In the genomic region with DNA sequence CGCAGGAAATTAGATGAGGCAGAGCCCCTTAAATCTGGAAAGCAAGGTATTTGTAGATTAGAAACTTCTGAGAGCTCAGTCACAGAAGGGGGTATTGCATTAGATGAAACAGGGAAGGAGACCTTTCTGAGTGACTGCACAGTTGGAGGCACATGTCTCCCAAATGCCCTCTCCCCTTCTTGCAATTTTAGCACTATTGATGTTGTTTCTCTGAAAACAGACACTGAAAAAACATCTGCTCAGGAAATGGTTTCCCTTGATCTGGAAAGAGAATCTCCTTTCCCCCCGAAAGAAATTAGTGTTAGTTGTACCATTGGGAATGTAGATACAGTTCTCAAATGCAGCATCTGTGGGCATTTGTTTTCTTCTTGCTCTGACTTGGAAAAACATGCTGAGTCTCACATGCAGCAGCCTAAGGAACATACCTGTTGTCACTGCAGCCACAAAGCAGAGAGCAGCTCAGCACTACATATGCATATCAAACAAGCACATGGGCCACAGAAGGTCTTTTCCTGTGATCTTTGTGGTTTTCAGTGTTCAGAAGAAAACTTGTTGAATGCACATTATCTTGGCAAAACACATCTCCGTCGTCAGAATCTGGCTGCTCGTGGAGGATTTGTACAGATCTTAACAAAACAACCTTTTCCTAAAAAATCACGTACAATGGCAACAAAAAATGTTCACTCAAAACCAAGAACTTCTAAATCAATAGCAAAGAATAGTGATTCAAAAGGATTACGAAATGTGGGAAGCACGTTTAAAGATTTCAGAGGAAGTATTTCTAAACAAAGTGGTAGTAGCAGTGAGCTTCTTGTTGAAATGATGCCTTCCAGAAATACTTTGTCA, we compare ENCODE assay signal across 9 cellular contexts. TPM values are rescaled to one million over a fixed set of nuclear protein-coding genes. Genes with fewer than 3 reads are reported as not detected.
DNase-seq lines count a peak whose midpoint lies in the region; TF ChIP-seq lines count a peak whose summit lies in the region.
"Had no signal": no experiment of that assay in that cellular context is flagged by ENCODE, and none has a peak within 500 bp of the region (broad histone marks: within the 10 kb centered on the region; RNA-seq: fewer than 3 reads in every experiment).

No MANE protein-coding gene starts in this region.

- POLR2A ChIA-PET in BJ (lab: Charles Lee) = no interaction called here
- POLR2A ChIA-PET in activated CD4-positive, alpha-beta memory T cell treated with anti-CD3 and anti-CD28 coated beads, Interleukin-2, amount 10 ng/mL, durations not matched to agents 7 days and 5 days (lab: Charles Lee) = interaction anchor here (1.2 to 2.6 kb wide), 3 partner anchors 18 to 440 kb away, joined by 3 to 20 read pairs (median 4); a partner anchor contains a TSS

- TF ChIP-seq CTCF in BJ (IDR thresholded peaks at IDR 0.05; ENCODE audit: insufficient read depth, low read depth, low read length) (no peak), fibroblast of the aortic adventitia (IDR thresholded peaks at IDR 0.05; ENCODE audit: insufficient read depth, low read length) (no peak), mesothelial cell of epicardium (IDR thresholded peaks at IDR 0.05; ENCODE audit: unreplicated experiment) (no peak)

- CTCF ChIA-PET in BJ (lab: Yijun Ruan, JAX) = interaction anchor here (0.6 kb wide), 1 partner anchor 856 kb away, joined by 3 read pairs; no protein-coding TSS in a partner anchor
- CTCF ChIA-PET in activated CD4-positive, alpha-beta memory T cell treated with anti-CD3 and anti-CD28 coated beads, Interleukin-2, amount 10 ng/mL, durations not matched to agents 7 days and 5 days (lab: Charles Lee) = interaction anchor here (0.6 to 1.8 kb wide), 4 partner anchors 8 to 81 kb away, joined by 3 to 7 read pairs (median 4); a partner anchor contains a TSS

- H3K4me1 Mint-ChIP-seq in activated CD4-positive, alpha-beta memory T cell treated with anti-CD3 and anti-CD28 coated beads, Interleukin-2, amount 10 ng/mL, durations not matched to agents 7 days and 5 days = peaks cover 35% of the 10 kb centered on the region
- peaks cover 33% of the 10 kb centered on the region for H3K4me1 Mint-ChIP-seq in mesothelial cell of epicardium

- DNase-seq in BJ (ENCODE audit: low read depth) (peak; percentile 75), HCEC 1CT (peak; percentile 69), fibroblast of the aortic adventitia (ENCODE audit: low read depth) (peak; percentile 52), NCI-H1436 treated with DMSO at 0.1 percent for 48 hours (lab: John Stamatoyannopoulos, UW) (no peak), NCI-H2081 (lab: John Stamatoyannopoulos, UW) (no peak), NCI-H446 (lab: John Stamatoyannopoulos, UW) (no peak), mesothelial cell of epicardium (ENCODE audit: low spot score in 2 of 2, unreplicated experiment in 2 of 2) (no peak)
- DNase-seq in activated CD4-positive, alpha-beta memory T cell treated with anti-CD3 and anti-CD28 coated beads, Interleukin-2, amount 10 ng/mL, durations not matched to agents 7 days and 5 days = no peak
- DNase-seq: activated CD4-positive, alpha-beta T cell treated with anti-CD3 and anti-CD28 coated beads, Interleukin-2, amount 50 U/mL, for 1 hour had no signal

- H3K4me3 Mint-ChIP-seq in activated CD4-positive, alpha-beta memory T cell treated with anti-CD3 and anti-CD28 coated beads, Interleukin-2, amount 10 ng/mL, durations not matched to agents 7 days and 5 days = peak overlapping the region; percentile 54
- H3K4me3 Mint-ChIP-seq in mesothelial cell of epicardium = no peak overlapping the region

- no peaks in the 10 kb centered on the region for H3K9me3 Mint-ChIP-seq in activated CD4-positive, alpha-beta memory T cell treated with anti-CD3 and anti-CD28 coated beads, Interleukin-2, amount 10 ng/mL, durations not matched to agents 7 days and 5 days
- no peaks in the 10 kb centered on the region for H3K9me3 Mint-ChIP-seq in mesothelial cell of epicardium

- no peaks in the 10 kb centered on the region for H3K27me3 ChIP-seq in BJ (ENCODE audit: control insufficient read depth, insufficient read depth, low read length)

- H3K27ac Mint-ChIP-seq in activated CD4-positive, alpha-beta memory T cell treated with anti-CD3 and anti-CD28 coated beads, Interleukin-2, amount 10 ng/mL, durations not matched to agents 7 days and 5 days = peak overlapping the region; percentile 91
- no peak overlapping the region for H3K27ac Mint-ChIP-seq in mesothelial cell of epicardium

- H3K4me3 ChIP-seq in BJ (ENCODE audit: low read depth, low read length) (no peak overlapping the region), fibroblast of the aortic adventitia (ENCODE audit: low read depth, low read length) (no peak overlapping the region)

- H3K36me3 Mint-ChIP-seq in activated CD4-positive, alpha-beta memory T cell treated with anti-CD3 and anti-CD28 coated beads, Interleukin-2, amount 10 ng/mL, durations not matched to agents 7 days and 5 days (ENCODE audit: low read depth) = peaks cover 35% of the 10 kb centered on the region
- H3K36me3 Mint-ChIP-seq in mesothelial cell of epicardium = peaks cover 24% of the 10 kb centered on the region

- no peaks in the 10 kb centered on the region for H3K27me3 Mint-ChIP-seq in activated CD4-positive, alpha-beta memory T cell treated with anti-CD3 and anti-CD28 coated beads, Interleukin-2, amount 10 ng/mL, durations not matched to agents 7 days and 5 days
- no peaks in the 10 kb centered on the region for H3K27me3 Mint-ChIP-seq in mesothelial cell of epicardium (ENCODE audit: low read depth)

- H3K36me3 ChIP-seq in BJ (ENCODE audit: control insufficient read depth, insufficient read depth, low read length) = no peaks in the 10 kb centered on the region

RNA-seq across cellular contexts. Expression of a gene that starts 33.8 kb away (rescaled TPM):
- 2.8 and 3.6 TPM in 2 replicates for polyA plus RNA-seq in BJ (2011; rRNA removed)
- 21.4 and 24.9 TPM in 2 replicates for polyA minus RNA-seq in BJ (2011; rRNA and poly(A)+ RNA removed)
- 10 to 100 TPM; 11.7 to 13.4 TPM for total RNA-seq in activated CD4-positive, alpha-beta memory T cell treated with anti-CD3 and anti-CD28 coated beads, Interleukin-2, amount 10 ng/mL, durations not matched to agents 7 days and 5 days
- total RNA-seq in fibroblast of the aortic adventitia (ENCODE audit: low replicate concordance) = 21.7 and 23.8 TPM in 2 replicates
- 22.1 to 24.9 TPM (median 23.1 TPM) in 3 replicates for total RNA-seq in mesothelial cell of epicardium

Comparison
In these comparisons a context has a peak if more than half of its experiments do, and no peak if none do; other contexts are left out.
1. DNase-seq: peak in BJ (single experiment), HCEC 1CT (single experiment) and fibroblast of the aortic adventitia (single experiment); none in activated CD4-positive, alpha-beta memory T cell treated with anti-CD3 and anti-CD28 coated beads, Interleukin-2, amount 10 ng/mL, durations not matched to agents 7 days and 5 days (single experiment), NCI-H1436 treated with DMSO at 0.1 percent for 48 hours (single experiment), NCI-H2081 (0 of 2), NCI-H446 (0 of 2) and mesothelial cell of epicardium (0 of 2).